2 cellular contexts compared by ENCODE assay signal in genomic region chr1:228209657-228210056, GRCh38.
TF ChIP-seq lines count a peak whose summit lies in the region.

No MANE protein-coding gene starts in this region.

TF ChIP-seq in HEK293, 187 proteins besides CTCF, POLR2A, EP300 and RAD21:
- TF ChIP-seq ZIC2 (tag by site-specific recombination; IDR thresholded peaks at IDR 0.05), result peak; percentile 80
- no peak for TF ChIP-seq HOXD13 (CRISPR knock-in tag; IDR thresholded peaks at IDR 0.05; ENCODE audit: borderline replicate concordance)
- 0 out of 2 replicates have a peak, but pooled peaks have one; percentile 23 for TF ChIP-seq ZFHX2 (tag by site-specific recombination; conservative IDR thresholded peaks at IDR 0.05)
- peak; percentile 34; the same call in 1 of the 2 replicates for TF ChIP-seq GLIS1 (tag by site-specific recombination; IDR thresholded peaks at IDR 0.05)

TF ChIP-seq in K562, 482 proteins besides CTCF, POLR2A, EP300 and RAD21:
- TF ChIP-seq RBM39 (optimal IDR thresholded peaks at IDR 0.05; ENCODE audit: low read depth, low read length) (no peak), KDM5B (IDR thresholded peaks at IDR 0.05; ENCODE audit: insufficient replicate concordance, low read depth, low read length) (peak; percentile 2)
